8 cellular contexts compared by ENCODE assay signal in genomic region chr16:87635541-87636049, GRCh38. TPM values are rescaled to one million over a fixed set of nuclear protein-coding genes. Genes with fewer than 3 reads are reported as not detected.
DNase-seq lines count a peak whose midpoint lies in the region; ATAC-seq and TF ChIP-seq lines count a peak whose summit lies in the region.

No MANE protein-coding gene starts in this region.

- DNase-seq in DMS79 treated with DMSO at 0.1 percent for 48 hours (lab: John Stamatoyannopoulos, UW) (peak; percentile 43), SW480 (ENCODE audit: low spot score) (peak; percentile 68), cardiac muscle cell (ENCODE audit: low read depth in 1 of 2, low spot score in 1 of 2) (peak; percentile 11 to 61), renal cortical epithelial cell (ENCODE audit: low read depth) (peak; percentile 21), aorta (peak; percentile 76 to 83)

- intact Hi-C loops in aorta (cut with DNase I) = loop anchor here (1.0 to 5.0 kb wide), 5 partner anchors 47 to 242 kb away; no protein-coding TSS in a partner anchor

- 13 to 17% methylated on average over 18 to 23 of the region's 23 CpGs for WGBS in aorta, 2 donors

- H3K4me3 ChIP-seq in cardiac muscle cell (no peak overlapping the region), aorta (ENCODE audit: low read length in 2 of 2) (no peak overlapping the region)

- H3K9me3 ChIP-seq in cardiac muscle cell (ENCODE audit: low read depth) (no peaks in the 10 kb centered on the region), aorta (ENCODE audit: control insufficient read depth, low read length) (no peaks in the 10 kb centered on the region)

- no peak overlapping the region for H3K27ac Mint-ChIP-seq in activated naive CD4-positive, alpha-beta T cell treated with anti-CD3 and anti-CD28 coated beads, Interleukin-2, amount 50 U/mL, for 24 hours

- peak; percentile 66 for ATAC-seq in aorta (ENCODE audit: low FRiP score)
- ATAC-seq in HG03520 (IDR thresholded peaks at IDR 0.05; ENCODE audit: unreplicated experiment) = no peak

- H3K36me3 Mint-ChIP-seq in activated naive CD4-positive, alpha-beta T cell treated with anti-CD3 and anti-CD28 coated beads, Interleukin-2, amount 50 U/mL, for 24 hours = peaks cover 1% of the 10 kb centered on the region

- H3K4me1 Mint-ChIP-seq in activated naive CD4-positive, alpha-beta T cell treated with anti-CD3 and anti-CD28 coated beads, Interleukin-2, amount 50 U/mL, for 24 hours = peaks cover 20% of the 10 kb centered on the region

- H3K27me3 ChIP-seq in cardiac muscle cell (peaks cover 4% of the 10 kb centered on the region), aorta (ENCODE audit: control insufficient read depth in 1 of 2, insufficient read depth in 2 of 2, low read length in 1 of 2) (no peaks in the 10 kb centered on the region)

- H3K4me1 ChIP-seq in cardiac muscle cell (ENCODE audit: low read depth) (no peaks in the 10 kb centered on the region), aorta (ENCODE audit: control insufficient read depth in 1 of 2, insufficient read depth in 2 of 2, low read length in 2 of 2) (no peaks in the 10 kb centered on the region)

- no peaks in the 10 kb centered on the region for H3K36me3 ChIP-seq in cardiac muscle cell
- no peaks in the 10 kb centered on the region for H3K36me3 ChIP-seq in aorta (ENCODE audit: control insufficient read depth in 1 of 2, insufficient read depth in 2 of 2, low read length in 1 of 2)

- peak; percentile 87 for TF ChIP-seq CTCF in LNCAP (IDR thresholded peaks at IDR 0.05)
- peak; percentile 45 for TF ChIP-seq CTCF in cardiac muscle cell (IDR thresholded peaks at IDR 0.05; ENCODE audit: low read depth, low read length)

- H3K4me3 Mint-ChIP-seq in activated naive CD4-positive, alpha-beta T cell treated with anti-CD3 and anti-CD28 coated beads, Interleukin-2, amount 50 U/mL, for 24 hours = peak overlapping the region; percentile 78

- no peaks in the 10 kb centered on the region for H3K27me3 Mint-ChIP-seq in activated naive CD4-positive, alpha-beta T cell treated with anti-CD3 and anti-CD28 coated beads, Interleukin-2, amount 50 U/mL, for 24 hours

- peaks cover 5% of the 10 kb centered on the region for H3K9me3 Mint-ChIP-seq in activated naive CD4-positive, alpha-beta T cell treated with anti-CD3 and anti-CD28 coated beads, Interleukin-2, amount 50 U/mL, for 24 hours

- H3K27ac ChIP-seq in cardiac muscle cell = no peak overlapping the region
- no peak overlapping the region for H3K27ac ChIP-seq in aorta (ENCODE audit: low read depth in 1 of 2, low read length in 2 of 2)

RNA-seq across cellular contexts. Expression of gene JPH3, which starts 33.3 kb away (rescaled TPM):
- total RNA-seq in cardiac muscle cell (33.9 and 39.3 TPM in 2 replicates), renal cortical epithelial cell (0.35 and 0.50 TPM in 2 replicates), aorta (under 1 TPM; 0.21 to 0.26 TPM)
- polyA plus RNA-seq in cardiac muscle cell (8.0 and 15.5 TPM in 2 replicates), aorta (not detected)

Comparison
In these comparisons a context has a peak if more than half of its experiments do, and no peak if none do; other contexts are left out.
1. DNase-seq: peak in every context shown above with its lines; median percentile 80 in aorta; 68 in SW480; 43 in DMS79 treated with DMSO at 0.1 percent for 48 hours; 36 in cardiac muscle cell; 21 in renal cortical epithelial cell.
2. RNA of gene JPH3, which starts 33.3 kb away (total RNA-seq): 33.9 to 39.3 TPM in cardiac muscle cell; 0.35 to 0.50 TPM in renal cortical epithelial cell and 0.21 to 0.26 TPM in aorta; every median in the first group is over 10 times any median in the second.